In genomic region chr21:44093761-44094160, GRCh38 we compare ENCODE assay signal across 16 cellular contexts. TPM values are rescaled to one million over a fixed set of nuclear protein-coding genes. Genes with fewer than 3 reads are reported as not detected.
DNase-seq lines count a peak whose midpoint lies in the region; ATAC-seq lines count a peak whose summit lies in the region.
"Had no signal": no experiment of that assay in that cellular context is flagged by ENCODE, and none has a peak within 500 bp of the region (broad histone marks: within the 10 kb centered on the region; RNA-seq: fewer than 3 reads in every experiment).

No MANE protein-coding gene starts in this region.

- H3K9me3 Mint-ChIP-seq in T-helper 1 cell treated with Interleukin-12 subunit alpha and Interleukin-12 subunit beta and Interleukin-4 antibody, amounts not matched to agents 30 μg/mL and 1 μg/mL, for 36 hours, result no peaks in the 10 kb centered on the region
- H3K9me3 Mint-ChIP-seq in activated T-helper 2 cell treated with anti-CD3 and anti-CD28 coated beads, Interferon-gamma antibody, Interleukin-2, Interleukin-4, amounts not matched to agents 10 μg/mL and 5 μg/mL and 100 μg/mL, durations not matched to agents 14 hours and 24 hours and 36 hours, result no peaks in the 10 kb centered on the region
- no peaks in the 10 kb centered on the region for H3K9me3 Mint-ChIP-seq in stimulated activated naive B cell treated with anti-CD40 and anti-IgM and Interleukin-4, amounts not matched to agents 10 μg/mL and 1 μg/mL and 100 μg/mL, for 72 hours
- H3K9me3 Mint-ChIP-seq in activated T-helper 17 cell treated with anti-CD3 and anti-CD28 coated beads, Interleukin-2, amount 50 U/mL, for 72 hours, result no peaks in the 10 kb centered on the region
- H3K9me3 Mint-ChIP-seq: central memory CD8-positive, alpha-beta T cell had no signal

- H3K4me3 ChIP-seq in mucosa of rectum (ENCODE audit: low read length in 2 of 2), result peak overlapping the region in 1 of 2 donors; percentile 54
- H3K4me3 ChIP-seq: BLaER1, SJCRH30, tibial artery had no signal

- no peak overlapping the region for H3K4me3 Mint-ChIP-seq in T-helper 1 cell treated with Interleukin-12 subunit alpha and Interleukin-12 subunit beta and Interleukin-4 antibody, amounts not matched to agents 30 μg/mL and 1 μg/mL, for 36 hours
- no peak overlapping the region for H3K4me3 Mint-ChIP-seq in activated T-helper 2 cell treated with anti-CD3 and anti-CD28 coated beads, Interferon-gamma antibody, Interleukin-2, Interleukin-4, amounts not matched to agents 10 μg/mL and 5 μg/mL and 100 μg/mL, durations not matched to agents 14 hours and 24 hours and 36 hours (ENCODE audit: low read depth)
- no peak overlapping the region for H3K4me3 Mint-ChIP-seq in stimulated activated naive B cell treated with anti-CD40 and anti-IgM and Interleukin-4, amounts not matched to agents 10 μg/mL and 1 μg/mL and 100 μg/mL, for 72 hours
- H3K4me3 Mint-ChIP-seq in activated T-helper 17 cell treated with anti-CD3 and anti-CD28 coated beads, Interleukin-2, amount 50 U/mL, for 72 hours, result no peak overlapping the region
- H3K4me3 Mint-ChIP-seq: central memory CD8-positive, alpha-beta T cell had no signal

- no peaks in the 10 kb centered on the region for H3K27me3 Mint-ChIP-seq in T-helper 1 cell treated with Interleukin-12 subunit alpha and Interleukin-12 subunit beta and Interleukin-4 antibody, amounts not matched to agents 30 μg/mL and 1 μg/mL, for 36 hours (ENCODE audit: low read depth)
- H3K27me3 Mint-ChIP-seq in activated T-helper 2 cell treated with anti-CD3 and anti-CD28 coated beads, Interferon-gamma antibody, Interleukin-2, Interleukin-4, amounts not matched to agents 10 μg/mL and 5 μg/mL and 100 μg/mL, durations not matched to agents 14 hours and 24 hours and 36 hours (ENCODE audit: low read depth), result no peaks in the 10 kb centered on the region
- no peaks in the 10 kb centered on the region for H3K27me3 Mint-ChIP-seq in stimulated activated naive B cell treated with anti-CD40 and anti-IgM and Interleukin-4, amounts not matched to agents 10 μg/mL and 1 μg/mL and 100 μg/mL, for 72 hours
- no peaks in the 10 kb centered on the region for H3K27me3 Mint-ChIP-seq in activated T-helper 17 cell treated with anti-CD3 and anti-CD28 coated beads, Interleukin-2, amount 50 U/mL, for 72 hours
- H3K27me3 Mint-ChIP-seq: central memory CD8-positive, alpha-beta T cell had no signal

- intact Hi-C loops in activated T-helper 2 cell treated with anti-CD3 and anti-CD28 coated beads, Interferon-gamma antibody, Interleukin-2, Interleukin-4, amounts not matched to agents 10 μg/mL and 5 μg/mL and 100 μg/mL, durations not matched to agents 14 hours and 24 hours and 36 hours (cut with micrococcal nuclease), result no loop called here

- no peaks in the 10 kb centered on the region for H3K27me3 ChIP-seq in mucosa of rectum (ENCODE audit: control insufficient read depth in 2 of 2, insufficient read depth in 2 of 2, low read length in 2 of 2)
- H3K27me3 ChIP-seq: BLaER1, SJCRH30, tibial artery had no signal

- H3K9me3 ChIP-seq in mucosa of rectum (ENCODE audit: control insufficient read depth in 2 of 2, low read length in 2 of 2), result no peaks in the 10 kb centered on the region
- H3K9me3 ChIP-seq: BLaER1, SJCRH30, tibial artery had no signal

- H3K36me3 ChIP-seq in mucosa of rectum (ENCODE audit: control insufficient read depth in 2 of 2, insufficient read depth in 2 of 2, low read length in 2 of 2), result peaks cover 14 to 36% of the 10 kb centered on the region in 2 donors

- DNase-seq in T-helper 1 cell (no peak), ACHN (no peak)
- DNase-seq in activated T-helper 2 cell treated with anti-CD3 and anti-CD28 coated beads, Interferon-gamma antibody, Interleukin-2, Interleukin-4, amounts not matched to agents 10 μg/mL and 5 μg/mL and 100 μg/mL, durations not matched to agents 14 hours and 24 hours and 36 hours (ENCODE audit: low spot score), result peak; percentile 6
- DNase-seq in stimulated activated naive B cell treated with anti-CD40 and anti-IgM and Interleukin-4, amounts not matched to agents 10 μg/mL and 1 μg/mL and 100 μg/mL, for 72 hours, result no peak
- no peak for DNase-seq in stimulated activated CD4-positive, alpha-beta T cell treated with anti-CD3 and anti-CD28 coated beads, Interleukin-4, amount 100 ng/mL, for 1 hour
- DNase-seq: 8988T; activated CD4-positive, alpha-beta T cell treated with anti-CD3 and anti-CD28 coated beads for 48 hours; mesendoderm; NCI-H187 had no signal

- peak overlapping the region; percentile 67 to 72 for H3K27ac ChIP-seq in mucosa of rectum (ENCODE audit: low read depth in 2 of 2, low read length in 2 of 2)
- H3K27ac ChIP-seq: BLaER1, SJCRH30, tibial artery had no signal

- H3K9ac ChIP-seq in mucosa of rectum (ENCODE audit: low read depth in 1 of 2, low read length in 2 of 2), result no peak overlapping the region
- H3K9ac ChIP-seq: BLaER1 had no signal

- no peak for ATAC-seq in stimulated activated naive B cell treated with anti-CD40 and anti-IgM and Interleukin-4, amounts not matched to agents 10 μg/mL and 1 μg/mL and 100 μg/mL, for 72 hours (replicated peaks)
- no peak for ATAC-seq in activated T-helper 17 cell treated with anti-CD3 and anti-CD28 coated beads, Interleukin-2, amount 50 U/mL, for 72 hours (replicated peaks)

- H3K36me3 Mint-ChIP-seq in T-helper 1 cell treated with Interleukin-12 subunit alpha and Interleukin-12 subunit beta and Interleukin-4 antibody, amounts not matched to agents 30 μg/mL and 1 μg/mL, for 36 hours (ENCODE audit: low read depth), result peaks cover 36% of the 10 kb centered on the region
- H3K36me3 Mint-ChIP-seq in activated T-helper 2 cell treated with anti-CD3 and anti-CD28 coated beads, Interferon-gamma antibody, Interleukin-2, Interleukin-4, amounts not matched to agents 10 μg/mL and 5 μg/mL and 100 μg/mL, durations not matched to agents 14 hours and 24 hours and 36 hours (ENCODE audit: low read depth), result peaks cover 38% of the 10 kb centered on the region
- H3K36me3 Mint-ChIP-seq in stimulated activated naive B cell treated with anti-CD40 and anti-IgM and Interleukin-4, amounts not matched to agents 10 μg/mL and 1 μg/mL and 100 μg/mL, for 72 hours, result peaks cover 27 to 36% of the 10 kb centered on the region in 2 donors
- H3K36me3 Mint-ChIP-seq in activated T-helper 17 cell treated with anti-CD3 and anti-CD28 coated beads, Interleukin-2, amount 50 U/mL, for 72 hours (ENCODE audit: low read depth), result peaks cover 67% of the 10 kb centered on the region

- in situ Hi-C loops in ACHN (cut with HindIII; ENCODE audit: low pct_ligation_motif_present, low pct_unique_long_range_greater_than_20kb, low sequenced_read_pairs), result no loop called here

- peaks cover 33 to 35% of the 10 kb centered on the region in 2 donors for H3K4me1 ChIP-seq in mucosa of rectum (ENCODE audit: control insufficient read depth in 2 of 2, insufficient read depth in 2 of 2, low read length in 2 of 2)

- H3K27ac Mint-ChIP-seq in T-helper 1 cell treated with Interleukin-12 subunit alpha and Interleukin-12 subunit beta and Interleukin-4 antibody, amounts not matched to agents 30 μg/mL and 1 μg/mL, for 36 hours, result peak overlapping the region; percentile 45
- H3K27ac Mint-ChIP-seq in activated T-helper 2 cell treated with anti-CD3 and anti-CD28 coated beads, Interferon-gamma antibody, Interleukin-2, Interleukin-4, amounts not matched to agents 10 μg/mL and 5 μg/mL and 100 μg/mL, durations not matched to agents 14 hours and 24 hours and 36 hours, result no peak overlapping the region
- H3K27ac Mint-ChIP-seq in stimulated activated naive B cell treated with anti-CD40 and anti-IgM and Interleukin-4, amounts not matched to agents 10 μg/mL and 1 μg/mL and 100 μg/mL, for 72 hours, result peak overlapping the region; percentile 39
- H3K27ac Mint-ChIP-seq in activated T-helper 17 cell treated with anti-CD3 and anti-CD28 coated beads, Interleukin-2, amount 50 U/mL, for 72 hours, result no peak overlapping the region

- peaks cover 26% of the 10 kb centered on the region for H3K4me1 Mint-ChIP-seq in T-helper 1 cell treated with Interleukin-12 subunit alpha and Interleukin-12 subunit beta and Interleukin-4 antibody, amounts not matched to agents 30 μg/mL and 1 μg/mL, for 36 hours (ENCODE audit: low read depth)
- H3K4me1 Mint-ChIP-seq in activated T-helper 2 cell treated with anti-CD3 and anti-CD28 coated beads, Interferon-gamma antibody, Interleukin-2, Interleukin-4, amounts not matched to agents 10 μg/mL and 5 μg/mL and 100 μg/mL, durations not matched to agents 14 hours and 24 hours and 36 hours (ENCODE audit: low read depth), result peaks cover 20% of the 10 kb centered on the region
- H3K4me1 Mint-ChIP-seq in stimulated activated naive B cell treated with anti-CD40 and anti-IgM and Interleukin-4, amounts not matched to agents 10 μg/mL and 1 μg/mL and 100 μg/mL, for 72 hours, result peaks cover 24 to 41% of the 10 kb centered on the region in 2 donors
- peaks cover 13% of the 10 kb centered on the region for H3K4me1 Mint-ChIP-seq in activated T-helper 17 cell treated with anti-CD3 and anti-CD28 coated beads, Interleukin-2, amount 50 U/mL, for 72 hours

RNA-seq across cellular contexts. Expression of gene PWP2, which starts 13.4 kb away (rescaled TPM):
- 11.0 and 13.7 TPM in 2 replicates for total RNA-seq in activated T-helper 2 cell treated with anti-CD3 and anti-CD28 coated beads, Interferon-gamma antibody, Interleukin-2, Interleukin-4, amounts not matched to agents 10 μg/mL and 5 μg/mL and 100 μg/mL, durations not matched to agents 14 hours and 24 hours and 36 hours
- total RNA-seq in activated T-helper 17 cell treated with anti-CD3 and anti-CD28 coated beads, Interleukin-2, amount 50 U/mL, for 72 hours, result 10 to 100 TPM; 40.4 to 42.0 TPM

RNA-seq across cellular contexts. Expression of gene GATD3, which starts 39.7 kb away (rescaled TPM):
- total RNA-seq in activated T-helper 2 cell treated with anti-CD3 and anti-CD28 coated beads, Interferon-gamma antibody, Interleukin-2, Interleukin-4, amounts not matched to agents 10 μg/mL and 5 μg/mL and 100 μg/mL, durations not matched to agents 14 hours and 24 hours and 36 hours, result 8.8 and 11.4 TPM in 2 replicates
- 10 to 100 TPM; 65.6 to 77.0 TPM for total RNA-seq in activated T-helper 17 cell treated with anti-CD3 and anti-CD28 coated beads, Interleukin-2, amount 50 U/mL, for 72 hours

Comparison
In these comparisons a context has a peak if more than half of its experiments do, and no peak if none do; other contexts are left out.
1. H3K27ac Mint-ChIP-seq: peak in T-helper 1 cell treated with Interleukin-12 subunit alpha and Interleukin-12 subunit beta and Interleukin-4 antibody, amounts not matched to agents 30 μg/mL and 1 μg/mL, for 36 hours (single experiment) and stimulated activated naive B cell treated with anti-CD40 and anti-IgM and Interleukin-4, amounts not matched to agents 10 μg/mL and 1 μg/mL and 100 μg/mL, for 72 hours (single experiment); none in activated T-helper 2 cell treated with anti-CD3 and anti-CD28 coated beads, Interferon-gamma antibody, Interleukin-2, Interleukin-4, amounts not matched to agents 10 μg/mL and 5 μg/mL and 100 μg/mL, durations not matched to agents 14 hours and 24 hours and 36 hours (single experiment) and activated T-helper 17 cell treated with anti-CD3 and anti-CD28 coated beads, Interleukin-2, amount 50 U/mL, for 72 hours (single experiment).